In genomic region chr4:144621681-144622080, GRCh38 we compare ENCODE assay signal across 9 cellular contexts. TPM values are rescaled to one million over a fixed set of nuclear protein-coding genes. Genes with fewer than 3 reads are reported as not detected.
"Had no signal": no experiment of that assay in that cellular context is flagged by ENCODE, and none has a peak within 500 bp of the region (broad histone marks: within the 10 kb centered on the region; RNA-seq: fewer than 3 reads in every experiment).

No MANE protein-coding gene starts in this region.

- FAIRE-seq: H54, HTR-8/SVneo, K562 had no signal

- ATAC-seq: K562 had no signal

- H3K27ac ChIP-seq: GM23248 had no signal

- DNase-seq: GM23248, GOT3, H9, HCEC 1CT, IMR-90 had no signal

- H3K9ac ChIP-seq: GM23248 had no signal

- H2AFZ ChIP-seq: GM23248 had no signal

- H3K4me3 ChIP-seq: GM23248, K562 had no signal

RNA-seq across cellular contexts. Expression of gene HHIP, which starts 24.3 kb away (rescaled TPM):
- total RNA-seq: HT-29 had no signal
- polyA plus RNA-seq: K562 had no signal
